In the genomic region with DNA sequence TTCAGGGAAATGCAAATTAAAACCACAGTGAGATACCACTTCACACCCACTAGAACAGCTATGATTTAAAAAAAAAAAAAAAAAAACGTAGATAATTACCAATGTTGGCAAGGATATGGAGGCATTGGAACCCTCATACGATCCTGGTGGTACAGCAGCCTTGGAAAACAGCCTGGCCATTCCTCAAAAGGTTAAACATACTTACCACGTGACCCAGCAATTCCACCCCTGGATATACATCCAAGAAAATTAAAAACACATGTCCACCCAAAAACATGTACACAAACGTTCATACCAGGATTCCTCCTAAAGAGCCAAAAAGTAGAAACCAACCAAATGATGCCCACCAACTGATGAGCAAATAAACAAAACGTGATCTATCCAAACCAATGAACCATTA, we compare ENCODE assay signal across 1 cellular context.
TF ChIP-seq lines count a peak whose summit lies in the region.

No MANE protein-coding gene starts in this region.

TF ChIP-seq in HepG2, 621 proteins besides CTCF, POLR2A, EP300 and RAD21 (continued from another document):
- TF ChIP-seq, protein P1, sequence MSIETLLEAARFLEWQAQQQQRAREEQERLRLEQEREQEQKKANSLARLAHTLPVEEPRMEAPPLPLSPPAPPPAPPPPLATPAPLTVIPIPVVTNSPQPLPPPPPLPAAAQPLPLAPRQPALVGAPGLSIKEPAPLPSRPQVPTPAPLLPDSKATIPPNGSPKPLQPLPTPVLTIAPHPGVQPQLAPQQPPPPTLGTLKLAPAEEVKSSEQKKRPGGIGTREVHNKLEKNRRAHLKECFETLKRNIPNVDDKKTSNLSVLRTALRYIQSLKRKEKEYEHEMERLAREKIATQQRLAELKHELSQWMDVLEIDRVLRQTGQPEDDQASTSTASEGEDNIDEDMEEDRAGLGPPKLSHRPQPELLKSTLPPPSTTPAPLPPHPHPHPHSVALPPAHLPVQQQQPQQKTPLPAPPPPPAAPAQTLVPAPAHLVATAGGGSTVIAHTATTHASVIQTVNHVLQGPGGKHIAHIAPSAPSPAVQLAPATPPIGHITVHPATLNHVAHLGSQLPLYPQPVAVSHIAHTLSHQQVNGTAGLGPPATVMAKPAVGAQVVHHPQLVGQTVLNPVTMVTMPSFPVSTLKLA (IDR thresholded peaks at IDR 0.05), result peak; percentile 84
- TF ChIP-seq ZNF451 (CRISPR knock-in tag; IDR thresholded peaks at IDR 0.05) (no peak), RFX3 (CRISPR knock-in tag; IDR thresholded peaks at IDR 0.05) (no peak), RAD51 (IDR thresholded peaks at IDR 0.05; ENCODE audit: borderline replicate concordance) (peak; percentile 58)
- TF ChIP-seq, protein P2, sequence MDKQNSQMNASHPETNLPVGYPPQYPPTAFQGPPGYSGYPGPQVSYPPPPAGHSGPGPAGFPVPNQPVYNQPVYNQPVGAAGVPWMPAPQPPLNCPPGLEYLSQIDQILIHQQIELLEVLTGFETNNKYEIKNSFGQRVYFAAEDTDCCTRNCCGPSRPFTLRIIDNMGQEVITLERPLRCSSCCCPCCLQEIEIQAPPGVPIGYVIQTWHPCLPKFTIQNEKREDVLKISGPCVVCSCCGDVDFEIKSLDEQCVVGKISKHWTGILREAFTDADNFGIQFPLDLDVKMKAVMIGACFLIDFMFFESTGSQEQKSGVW (CRISPR knock-in tag; IDR thresholded peaks at IDR 0.05; ENCODE audit: borderline replicate concordance), result no peak
